In genomic region chr4:1488357-1488756, GRCh38 we compare ENCODE assay signal across 22 cellular contexts.
"Had no signal": no experiment of that assay in that cellular context is flagged by ENCODE, and none has a peak within 500 bp of the region (broad histone marks: within the 10 kb centered on the region; RNA-seq: fewer than 3 reads in every experiment).

No MANE protein-coding gene starts in this region.

- H3K4me1 ChIP-seq: gastroesophageal sphincter, left lung, pancreas, psoas muscle, spleen, tibial nerve had no signal

- H3K27ac Mint-ChIP-seq: activated CD4-positive, alpha-beta memory T cell treated with anti-CD3 and anti-CD28 coated beads for 36 hours; activated CD4-positive, alpha-beta T cell treated with anti-CD3 and anti-CD28 coated beads, Interleukin-2, amount 10 ng/mL, durations not matched to agents 24 days and 14 days; activated naive CD8-positive, alpha-beta T cell; activated T-cell treated with anti-CD3 and anti-CD28 coated beads, Interleukin-2, amount 50 U/mL, for 24 hours; mesothelial cell of epicardium; naive B cell; nephron progenitor cell had no signal

- DNase-seq: activated CD4-positive, alpha-beta memory T cell treated with anti-CD3 and anti-CD28 coated beads for 36 hours; activated CD4-positive, alpha-beta T cell treated with anti-CD3 and anti-CD28 coated beads, Interleukin-2, amount 10 ng/mL, durations not matched to agents 24 days and 14 days; activated CD4-positive, CD25-positive, alpha-beta regulatory T cell treated with anti-CD3 and anti-CD28 coated beads, Interleukin-2, amount 50 U/mL, for 72 hours; activated CD8-positive, alpha-beta memory T cell treated with anti-CD3 and anti-CD28 coated beads, Interleukin-2, amount 50 U/mL, for 48 hours; activated T-cell treated with anti-CD3 and anti-CD28 coated beads, Interleukin-2, amount 50 U/mL, for 24 hours; brain microvascular endothelial cell; caudate nucleus; cortex of kidney; hypothalamus; kidney glomerular epithelial cell; naive B cell; spleen; stimulated activated naive CD4-positive, alpha-beta T cell; T-helper 2 cell had no signal

- H3K27ac ChIP-seq: brain microvascular endothelial cell, gastroesophageal sphincter, left lung, pancreas, psoas muscle, spleen, tibial nerve had no signal

- H3K36me3 Mint-ChIP-seq: mesothelial cell of epicardium had no signal

- ATAC-seq: gastroesophageal sphincter, left lung, pancreas, psoas muscle had no signal

- H3K27me3 ChIP-seq: brain microvascular endothelial cell had no signal

- H3K4me3 ChIP-seq: gastroesophageal sphincter, left lung, pancreas, psoas muscle, spleen, tibial nerve had no signal

- H3K36me3 ChIP-seq: brain microvascular endothelial cell, gastroesophageal sphincter, left lung, pancreas, spleen, tibial nerve had no signal

- H3K4me3 Mint-ChIP-seq: activated CD4-positive, alpha-beta memory T cell treated with anti-CD3 and anti-CD28 coated beads for 36 hours; activated CD4-positive, alpha-beta T cell treated with anti-CD3 and anti-CD28 coated beads, Interleukin-2, amount 10 ng/mL, durations not matched to agents 24 days and 14 days; activated naive CD8-positive, alpha-beta T cell; activated T-cell treated with anti-CD3 and anti-CD28 coated beads, Interleukin-2, amount 50 U/mL, for 24 hours; mesothelial cell of epicardium; naive B cell; nephron progenitor cell had no signal

- H3K4me1 Mint-ChIP-seq: activated CD4-positive, alpha-beta T cell treated with anti-CD3 and anti-CD28 coated beads, Interleukin-2, amount 10 ng/mL, durations not matched to agents 24 days and 14 days; naive B cell had no signal

- H3K27me3 Mint-ChIP-seq: activated CD4-positive, alpha-beta T cell treated with anti-CD3 and anti-CD28 coated beads, Interleukin-2, amount 10 ng/mL, durations not matched to agents 24 days and 14 days had no signal
